Comparison of ENCODE assay signal across 1 cellular context in genomic region chr6:157379656-157380457, GRCh38.
TF ChIP-seq lines count a peak whose summit lies in the region.

No MANE protein-coding gene starts in this region.

TF ChIP-seq in GM23338, 12 proteins besides CTCF, POLR2A, EP300 and RAD21:
- 0 out of 2 replicates have a peak, but pooled peaks have one; percentile 20 for TF ChIP-seq CREB1 (CRISPR knock-in tag; IDR thresholded peaks at IDR 0.05; ENCODE audit: low read depth)
- TF ChIP-seq STAT1 (IDR thresholded peaks at IDR 0.05; ENCODE audit: unreplicated experiment) = no peak
- TF ChIP-seq, protein P1, sequence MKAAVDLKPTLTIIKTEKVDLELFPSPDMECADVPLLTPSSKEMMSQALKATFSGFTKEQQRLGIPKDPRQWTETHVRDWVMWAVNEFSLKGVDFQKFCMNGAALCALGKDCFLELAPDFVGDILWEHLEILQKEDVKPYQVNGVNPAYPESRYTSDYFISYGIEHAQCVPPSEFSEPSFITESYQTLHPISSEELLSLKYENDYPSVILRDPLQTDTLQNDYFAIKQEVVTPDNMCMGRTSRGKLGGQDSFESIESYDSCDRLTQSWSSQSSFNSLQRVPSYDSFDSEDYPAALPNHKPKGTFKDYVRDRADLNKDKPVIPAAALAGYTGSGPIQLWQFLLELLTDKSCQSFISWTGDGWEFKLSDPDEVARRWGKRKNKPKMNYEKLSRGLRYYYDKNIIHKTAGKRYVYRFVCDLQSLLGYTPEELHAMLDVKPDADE (IDR thresholded peaks at IDR 0.05) = peak; percentile 93
- no peak for TF ChIP-seq JUNB (IDR thresholded peaks at IDR 0.05; ENCODE audit: unreplicated experiment)
- no peak for TF ChIP-seq NANOG (IDR thresholded peaks at IDR 0.05; ENCODE audit: borderline replicate concordance)
- TF ChIP-seq POLR2AphosphoS5 (IDR thresholded peaks at IDR 0.05; ENCODE audit: low read depth) = peak; percentile 80
- TF ChIP-seq, protein P2, sequence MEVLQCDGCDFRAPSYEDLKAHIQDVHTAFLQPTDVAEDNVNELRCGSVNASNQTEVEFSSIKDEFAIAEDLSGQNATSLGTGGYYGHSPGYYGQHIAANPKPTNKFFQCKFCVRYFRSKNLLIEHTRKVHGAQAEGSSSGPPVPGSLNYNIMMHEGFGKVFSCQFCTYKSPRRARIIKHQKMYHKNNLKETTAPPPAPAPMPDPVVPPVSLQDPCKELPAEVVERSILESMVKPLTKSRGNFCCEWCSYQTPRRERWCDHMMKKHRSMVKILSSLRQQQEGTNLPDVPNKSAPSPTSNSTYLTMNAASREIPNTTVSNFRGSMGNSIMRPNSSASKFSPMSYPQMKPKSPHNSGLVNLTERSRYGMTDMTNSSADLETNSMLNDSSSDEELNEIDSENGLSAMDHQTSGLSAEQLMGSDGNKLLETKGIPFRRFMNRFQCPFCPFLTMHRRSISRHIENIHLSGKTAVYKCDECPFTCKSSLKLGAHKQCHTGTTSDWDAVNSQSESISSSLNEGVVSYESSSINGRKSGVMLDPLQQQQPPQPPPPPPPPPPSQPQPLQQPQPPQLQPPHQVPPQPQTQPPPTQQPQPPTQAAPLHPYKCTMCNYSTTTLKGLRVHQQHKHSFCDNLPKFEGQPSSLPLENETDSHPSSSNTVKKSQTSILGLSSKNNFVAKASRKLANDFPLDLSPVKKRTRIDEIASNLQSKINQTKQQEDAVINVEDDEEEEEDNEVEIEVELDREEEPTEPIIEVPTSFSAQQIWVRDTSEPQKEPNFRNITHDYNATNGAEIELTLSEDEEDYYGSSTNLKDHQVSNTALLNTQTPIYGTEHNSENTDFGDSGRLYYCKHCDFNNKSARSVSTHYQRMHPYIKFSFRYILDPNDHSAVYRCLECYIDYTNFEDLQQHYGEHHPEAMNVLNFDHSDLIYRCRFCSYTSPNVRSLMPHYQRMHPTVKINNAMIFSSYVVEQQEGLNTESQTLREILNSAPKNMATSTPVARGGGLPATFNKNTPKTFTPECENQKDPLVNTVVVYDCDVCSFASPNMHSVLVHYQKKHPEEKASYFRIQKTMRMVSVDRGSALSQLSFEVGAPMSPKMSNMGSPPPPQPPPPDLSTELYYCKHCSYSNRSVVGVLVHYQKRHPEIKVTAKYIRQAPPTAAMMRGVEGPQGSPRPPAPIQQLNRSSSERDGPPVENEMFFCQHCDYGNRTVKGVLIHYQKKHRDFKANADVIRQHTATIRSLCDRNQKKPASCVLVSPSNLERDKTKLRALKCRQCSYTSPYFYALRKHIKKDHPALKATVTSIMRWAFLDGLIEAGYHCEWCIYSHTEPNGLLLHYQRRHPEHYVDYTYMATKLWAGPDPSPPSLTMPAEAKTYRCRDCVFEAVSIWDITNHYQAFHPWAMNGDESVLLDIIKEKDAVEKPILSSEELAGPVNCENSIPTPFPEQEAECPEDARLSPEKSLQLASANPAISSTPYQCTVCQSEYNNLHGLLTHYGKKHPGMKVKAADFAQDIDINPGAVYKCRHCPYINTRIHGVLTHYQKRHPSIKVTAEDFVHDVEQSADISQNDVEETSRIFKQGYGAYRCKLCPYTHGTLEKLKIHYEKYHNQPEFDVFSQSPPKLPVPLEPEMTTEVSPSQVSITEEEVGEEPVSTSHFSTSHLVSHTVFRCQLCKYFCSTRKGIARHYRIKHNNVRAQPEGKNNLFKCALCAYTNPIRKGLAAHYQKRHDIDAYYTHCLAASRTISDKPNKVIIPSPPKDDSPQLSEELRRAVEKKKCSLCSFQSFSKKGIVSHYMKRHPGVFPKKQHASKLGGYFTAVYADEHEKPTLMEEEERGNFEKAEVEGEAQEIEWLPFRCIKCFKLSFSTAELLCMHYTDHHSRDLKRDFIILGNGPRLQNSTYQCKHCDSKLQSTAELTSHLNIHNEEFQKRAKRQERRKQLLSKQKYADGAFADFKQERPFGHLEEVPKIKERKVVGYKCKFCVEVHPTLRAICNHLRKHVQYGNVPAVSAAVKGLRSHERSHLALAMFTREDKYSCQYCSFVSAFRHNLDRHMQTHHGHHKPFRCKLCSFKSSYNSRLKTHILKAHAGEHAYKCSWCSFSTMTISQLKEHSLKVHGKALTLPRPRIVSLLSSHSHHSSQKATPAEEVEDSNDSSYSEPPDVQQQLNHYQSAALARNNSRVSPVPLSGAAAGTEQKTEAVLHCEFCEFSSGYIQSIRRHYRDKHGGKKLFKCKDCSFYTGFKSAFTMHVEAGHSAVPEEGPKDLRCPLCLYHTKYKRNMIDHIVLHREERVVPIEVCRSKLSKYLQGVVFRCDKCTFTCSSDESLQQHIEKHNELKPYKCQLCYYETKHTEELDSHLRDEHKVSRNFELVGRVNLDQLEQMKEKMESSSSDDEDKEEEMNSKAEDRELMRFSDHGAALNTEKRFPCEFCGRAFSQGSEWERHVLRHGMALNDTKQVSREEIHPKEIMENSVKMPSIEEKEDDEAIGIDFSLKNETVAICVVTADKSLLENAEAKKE (CRISPR knock-in tag; IDR thresholded peaks at IDR 0.05) = no peak
